ENCODE assay signal across 18 cellular contexts in genomic region chr14:54556535-54556934, GRCh38.
"Had no signal": no experiment of that assay in that cellular context is flagged by ENCODE, and none has a peak within 500 bp of the region (broad histone marks: within the 10 kb centered on the region; RNA-seq: fewer than 3 reads in every experiment).

No MANE protein-coding gene starts in this region.

- H3K9me3 Mint-ChIP-seq: activated CD8-positive, alpha-beta T cell treated with anti-CD3 and anti-CD28 coated beads for 36 hours; activated naive CD8-positive, alpha-beta T cell treated with anti-CD3 and anti-CD28 coated beads, Interleukin-2, amount 10 ng/mL, durations not matched to agents 7 days and 5 days; activated T-cell treated with anti-CD3 and anti-CD28 coated beads, Interleukin-2, amount 50 U/mL, for 72 hours; memory B cell; nephron; T-helper 2 cell treated with Interferon-gamma antibody and Interleukin-4, amounts not matched to agents 5 μg/mL and 100 μg/mL, for 36 hours had no signal

- H3K9me3 ChIP-seq: breast epithelium, esophagus muscularis mucosa, sigmoid colon, suprapubic skin, upper lobe of right lung had no signal

- H3K4me3 ChIP-seq: breast epithelium, dorsolateral prefrontal cortex, esophagus muscularis mucosa, sigmoid colon, suprapubic skin, upper lobe of right lung had no signal

- H3K4me3 Mint-ChIP-seq: activated CD8-positive, alpha-beta T cell treated with anti-CD3 and anti-CD28 coated beads for 36 hours; activated naive CD8-positive, alpha-beta T cell treated with anti-CD3 and anti-CD28 coated beads, Interleukin-2, amount 10 ng/mL, durations not matched to agents 7 days and 5 days; activated T-cell treated with anti-CD3 and anti-CD28 coated beads, Interleukin-2, amount 50 U/mL, for 72 hours; memory B cell; nephron; T-helper 2 cell treated with Interferon-gamma antibody and Interleukin-4, amounts not matched to agents 5 μg/mL and 100 μg/mL, for 36 hours had no signal

- H3K4me1 Mint-ChIP-seq: activated naive CD8-positive, alpha-beta T cell treated with anti-CD3 and anti-CD28 coated beads, Interleukin-2, amount 10 ng/mL, durations not matched to agents 7 days and 5 days; memory B cell; nephron had no signal

- H3K36me3 ChIP-seq: breast epithelium, esophagus muscularis mucosa, sigmoid colon, suprapubic skin, upper lobe of right lung had no signal

- H3K4me1 ChIP-seq: breast epithelium, esophagus muscularis mucosa, suprapubic skin, upper lobe of right lung had no signal

- H3K27me3 ChIP-seq: breast epithelium, dorsolateral prefrontal cortex, sigmoid colon, suprapubic skin, upper lobe of right lung had no signal

- ATAC-seq: activated CD8-positive, alpha-beta T cell treated with anti-CD3 and anti-CD28 coated beads for 36 hours; activated T-cell treated with anti-CD3 and anti-CD28 coated beads, Interleukin-2, amount 50 U/mL, for 72 hours; left colon; stimulated activated naive CD8-positive, alpha-beta T cell treated with anti-CD3 and anti-CD28 coated beads, Interleukin-15, Interleukin-2, amounts not matched to agents 100 U/mL and 50 U/mL, for 24 hours; upper lobe of right lung had no signal

- DNase-seq: activated CD8-positive, alpha-beta memory T cell treated with anti-CD3 and anti-CD28 coated beads, Interleukin-2, amount 50 U/mL, for 4 hours; activated CD8-positive, alpha-beta T cell treated with anti-CD3 and anti-CD28 coated beads for 36 hours; activated naive CD8-positive, alpha-beta T cell treated with anti-CD3 and anti-CD28 coated beads, Interleukin-2, amount 10 ng/mL, durations not matched to agents 7 days and 5 days; activated T-cell treated with anti-CD3 and anti-CD28 coated beads, Interleukin-2, amount 50 U/mL, for 72 hours; aorta; dorsolateral prefrontal cortex; hypothalamus; left colon; sigmoid colon; stimulated activated CD4-positive, alpha-beta T cell treated with anti-CD3 and anti-CD28 coated beads, Interleukin-12 subunit alpha, Interleukin-12 subunit beta, amount 100 ng/mL, for 4 hours; stimulated activated naive CD8-positive, alpha-beta T cell treated with anti-CD3 and anti-CD28 coated beads, Interleukin-15, Interleukin-2, amounts not matched to agents 100 U/mL and 50 U/mL, for 24 hours; upper lobe of right lung had no signal

- H3K36me3 Mint-ChIP-seq: activated naive CD8-positive, alpha-beta T cell treated with anti-CD3 and anti-CD28 coated beads, Interleukin-2, amount 10 ng/mL, durations not matched to agents 7 days and 5 days; memory B cell had no signal

- H3K27ac ChIP-seq: breast epithelium, dorsolateral prefrontal cortex, esophagus muscularis mucosa, sigmoid colon, suprapubic skin, upper lobe of right lung had no signal

- H3K27ac Mint-ChIP-seq: activated CD8-positive, alpha-beta T cell treated with anti-CD3 and anti-CD28 coated beads for 36 hours; activated naive CD8-positive, alpha-beta T cell treated with anti-CD3 and anti-CD28 coated beads, Interleukin-2, amount 10 ng/mL, durations not matched to agents 7 days and 5 days; activated T-cell treated with anti-CD3 and anti-CD28 coated beads, Interleukin-2, amount 50 U/mL, for 72 hours; memory B cell; nephron; T-helper 2 cell treated with Interferon-gamma antibody and Interleukin-4, amounts not matched to agents 5 μg/mL and 100 μg/mL, for 36 hours had no signal
